1 cellular context compared by ENCODE assay signal in genomic region chr6:135722182-135722581, GRCh38.
A peak's percentile ranks its signal among the peaks of the same experiment; 100 is the strongest.
TF ChIP-seq lines count a peak whose summit lies in the region.

No MANE protein-coding gene starts in this region.

TF ChIP-seq in IMR-90, 13 proteins besides CTCF, POLR2A, EP300 and RAD21:
- TF ChIP-seq CEBPB (IDR thresholded peaks at IDR 0.05; ENCODE audit: low read depth, low read length): peak; percentile 48; the same call in 1 of the 2 replicates
- TF ChIP-seq, protein P1, sequence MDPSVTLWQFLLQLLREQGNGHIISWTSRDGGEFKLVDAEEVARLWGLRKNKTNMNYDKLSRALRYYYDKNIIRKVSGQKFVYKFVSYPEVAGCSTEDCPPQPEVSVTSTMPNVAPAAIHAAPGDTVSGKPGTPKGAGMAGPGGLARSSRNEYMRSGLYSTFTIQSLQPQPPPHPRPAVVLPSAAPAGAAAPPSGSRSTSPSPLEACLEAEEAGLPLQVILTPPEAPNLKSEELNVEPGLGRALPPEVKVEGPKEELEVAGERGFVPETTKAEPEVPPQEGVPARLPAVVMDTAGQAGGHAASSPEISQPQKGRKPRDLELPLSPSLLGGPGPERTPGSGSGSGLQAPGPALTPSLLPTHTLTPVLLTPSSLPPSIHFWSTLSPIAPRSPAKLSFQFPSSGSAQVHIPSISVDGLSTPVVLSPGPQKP (IDR thresholded peaks at IDR 0.05; ENCODE audit: borderline replicate concordance, low read depth, low read length): no peak
